In the genomic region with DNA sequence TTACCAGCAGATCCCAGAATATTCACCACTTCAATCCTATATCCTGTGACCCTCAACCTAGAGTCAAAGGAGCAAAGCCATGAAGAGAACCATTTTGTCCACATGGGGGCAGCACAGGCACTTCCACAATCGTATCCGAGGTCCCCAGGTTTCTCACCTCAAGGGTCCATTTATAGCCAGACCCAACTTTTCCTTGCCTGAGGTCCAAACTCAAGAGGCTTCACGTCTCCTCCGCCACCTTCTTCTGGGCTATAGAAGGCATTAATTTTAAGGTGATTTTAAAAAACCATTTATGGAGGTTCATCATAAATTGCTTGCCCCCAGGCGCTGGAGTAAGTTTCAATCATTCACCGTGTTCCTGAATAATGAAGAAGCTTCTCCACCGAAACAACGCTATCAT, we compare ENCODE assay signal across 8 cellular contexts.
A peak's percentile ranks its signal among the peaks of the same experiment; 100 is the strongest.
DNase-seq lines count a peak whose midpoint lies in the region; ATAC-seq and TF ChIP-seq lines count a peak whose summit lies in the region.

No MANE protein-coding gene starts in this region.

- H3K9me3 Mint-ChIP-seq in activated CD8-positive, alpha-beta T cell treated with anti-CD3 and anti-CD28 coated beads for 36 hours, result no peaks in the 10 kb centered on the region
- no peaks in the 10 kb centered on the region for H3K9me3 Mint-ChIP-seq in endodermal cell
- no peaks in the 10 kb centered on the region for H3K9me3 Mint-ChIP-seq in naive B cell

- POLR2A ChIA-PET in BJ (lab: Charles Lee), result interaction anchor here (1.1 kb wide), 1 partner anchor 111 kb away, joined by 11 read pairs; a partner anchor contains a TSS
- POLR2A ChIA-PET in activated CD8-positive, alpha-beta T cell treated with anti-CD3 and anti-CD28 coated beads for 36 hours (lab: Charles Lee), result interaction anchor here (0.6 to 1.2 kb wide), 2 partner anchors 123 to 427 kb away, joined by 3 read pairs; no protein-coding TSS in a partner anchor

- H3K36me3 ChIP-seq in BJ (ENCODE audit: control insufficient read depth, insufficient read depth, low read length) (no peaks in the 10 kb centered on the region), endodermal cell (ENCODE audit: control insufficient read depth, insufficient read depth, low read length) (no peaks in the 10 kb centered on the region)

- CTCF ChIA-PET in BJ (lab: Yijun Ruan, JAX), result interaction anchor here (0.7 to 4.2 kb wide), 24 partner anchors 8 to 596 kb away, joined by 3 to 23 read pairs (median 5); a partner anchor contains a TSS
- CTCF ChIA-PET in activated CD8-positive, alpha-beta T cell treated with anti-CD3 and anti-CD28 coated beads for 36 hours (lab: Charles Lee), result interaction anchor here (0.6 to 4.3 kb wide), 45 partner anchors 8 to 596 kb away, joined by 3 to 35 read pairs (median 5); a partner anchor contains a TSS

- H3K27ac ChIP-seq in endodermal cell (ENCODE audit: low read depth, low read length), result no peak overlapping the region

- DNase-seq in BJ (ENCODE audit: low read depth), result no peak
- DNase-seq in NCI-H774 (lab: John Stamatoyannopoulos, UW), result peak; percentile 44
- DNase-seq in activated CD8-positive, alpha-beta T cell treated with anti-CD3 and anti-CD28 coated beads for 36 hours, result peak; percentile 85
- DNase-seq in endodermal cell, result peak; percentile 95
- DNase-seq in naive B cell, result peak; percentile 57
- DNase-seq in stimulated activated naive CD8-positive, alpha-beta T cell treated with anti-CD3 and anti-CD28 coated beads, Interleukin-15, Interleukin-2, amounts not matched to agents 100 U/mL and 50 U/mL, for 24 hours, result peak; percentile 77

- no peak overlapping the region for H3K4me3 Mint-ChIP-seq in activated CD8-positive, alpha-beta T cell treated with anti-CD3 and anti-CD28 coated beads for 36 hours
- H3K4me3 Mint-ChIP-seq in endodermal cell (no peak overlapping the region), naive B cell (no peak overlapping the region)

- TF ChIP-seq CTCF in BJ (IDR thresholded peaks at IDR 0.05; ENCODE audit: insufficient read depth, low read depth, low read length) (peak; percentile 87), endodermal cell (conservative IDR thresholded peaks at IDR 0.05) (peak; percentile 89)
- peak; percentile 75 for TF ChIP-seq CTCF in activated CD8-positive, alpha-beta T cell treated with anti-CD3 and anti-CD28 coated beads for 36 hours (IDR thresholded peaks at IDR 0.05)

- H3K27me3 ChIP-seq in BJ (ENCODE audit: control insufficient read depth, insufficient read depth, low read length), result no peaks in the 10 kb centered on the region
- no peaks in the 10 kb centered on the region for H3K27me3 ChIP-seq in endodermal cell (ENCODE audit: control insufficient read depth, insufficient read depth, low read length, poor library complexity, severe bottlenecking)

- H3K27ac Mint-ChIP-seq in activated CD8-positive, alpha-beta T cell treated with anti-CD3 and anti-CD28 coated beads for 36 hours, result no peak overlapping the region
- H3K27ac Mint-ChIP-seq in endodermal cell (no peak overlapping the region), naive B cell (no peak overlapping the region)

- H3K9me3 ChIP-seq in endodermal cell (ENCODE audit: control insufficient read depth, low read length), result no peaks in the 10 kb centered on the region

- WGBS in endodermal cell (ENCODE audit: insufficient coverage in 1 of 2, insufficient read length in 1 of 2), 2 experiments, result 68 to 92% methylated on average over 2 to 8 of the region's 8 CpGs

- H3K36me3 Mint-ChIP-seq in activated CD8-positive, alpha-beta T cell treated with anti-CD3 and anti-CD28 coated beads for 36 hours (ENCODE audit: low read depth), result no peaks in the 10 kb centered on the region
- no peaks in the 10 kb centered on the region for H3K36me3 Mint-ChIP-seq in endodermal cell (ENCODE audit: low read depth)
- H3K36me3 Mint-ChIP-seq in naive B cell, result no peaks in the 10 kb centered on the region

- no peaks in the 10 kb centered on the region for H3K4me1 ChIP-seq in endodermal cell (ENCODE audit: control insufficient read depth, insufficient read depth, low read length)

- H3K4me3 ChIP-seq in BJ (ENCODE audit: low read depth, low read length) (no peak overlapping the region), endodermal cell (ENCODE audit: low read length) (no peak overlapping the region)

- H3K27me3 Mint-ChIP-seq in activated CD8-positive, alpha-beta T cell treated with anti-CD3 and anti-CD28 coated beads for 36 hours, result peaks cover 35% of the 10 kb centered on the region
- H3K27me3 Mint-ChIP-seq in endodermal cell (ENCODE audit: insufficient read depth) (peaks cover 2% of the 10 kb centered on the region), naive B cell (peaks cover 0 to 33% (median 10%) of the 10 kb centered on the region in 3 donors)

- peaks cover 21% of the 10 kb centered on the region for H3K4me1 Mint-ChIP-seq in activated CD8-positive, alpha-beta T cell treated with anti-CD3 and anti-CD28 coated beads for 36 hours (ENCODE audit: low read depth)
- H3K4me1 Mint-ChIP-seq in endodermal cell, result peaks cover 32% of the 10 kb centered on the region
- peaks cover 7 to 14% (median 14%) of the 10 kb centered on the region in 3 donors for H3K4me1 Mint-ChIP-seq in naive B cell

- no peak overlapping the region for H3K9ac ChIP-seq in endodermal cell (ENCODE audit: extremely low read depth, low read length, poor library complexity, severe bottlenecking)

- ATAC-seq in GM19035 (IDR thresholded peaks at IDR 0.05; ENCODE audit: unreplicated experiment) (peak; percentile 86), HG03354 (IDR thresholded peaks at IDR 0.05; ENCODE audit: poor library complexity, severe bottlenecking, unreplicated experiment) (peak; percentile 80), naive B cell (ENCODE audit: low read depth in 2 of 2) (peak; percentile 62 to 83)
- peak; percentile 62 for ATAC-seq in activated CD8-positive, alpha-beta T cell treated with anti-CD3 and anti-CD28 coated beads for 36 hours
- ATAC-seq in stimulated activated naive CD8-positive, alpha-beta T cell treated with anti-CD3 and anti-CD28 coated beads, Interleukin-15, Interleukin-2, amounts not matched to agents 100 U/mL and 50 U/mL, for 24 hours, result no peak

- intact Hi-C loops in activated CD8-positive, alpha-beta T cell treated with anti-CD3 and anti-CD28 coated beads for 36 hours (cut with micrococcal nuclease), result no loop called here
